Comparison of ENCODE assay signal across 14 cellular contexts in genomic region chr20:8757146-8757545, GRCh38.
A peak's percentile ranks its signal among the peaks of the same experiment; 100 is the strongest.
DNase-seq lines count a peak whose midpoint lies in the region; ATAC-seq, FAIRE-seq and TF ChIP-seq lines count a peak whose summit lies in the region.
"Had no signal": no experiment of that assay in that cellular context is flagged by ENCODE, and none has a peak within 500 bp of the region (broad histone marks: within the 10 kb centered on the region; RNA-seq: fewer than 3 reads in every experiment).

No MANE protein-coding gene starts in this region.

- H3K4me1 Mint-ChIP-seq in astrocyte (ENCODE audit: low read depth, unreplicated experiment): peaks cover 16% of the 10 kb centered on the region

- H3K36me3 Mint-ChIP-seq in astrocyte (ENCODE audit: low read depth, unreplicated experiment): no peaks in the 10 kb centered on the region

- H3K79me2 ChIP-seq in astrocyte (ENCODE audit: insufficient read depth, low read length): no peaks in the 10 kb centered on the region

- H3K9ac ChIP-seq in astrocyte (ENCODE audit: low read length): no peak overlapping the region

- peak; percentile 93 for FAIRE-seq in astrocyte (lab: Jason Lieb, UNC)

- no peaks in the 10 kb centered on the region for H3K27me3 Mint-ChIP-seq in astrocyte (ENCODE audit: low read depth, unreplicated experiment)

- in situ Hi-C loops in Caki2 (cut with HindIII; ENCODE audit: low pct_unique_long_range_greater_than_20kb, low sequenced_read_pairs): loop anchor here (25.0 kb wide), 1 partner anchor 605 kb away; no protein-coding TSS in a partner anchor

- H4K20me1 ChIP-seq in astrocyte (ENCODE audit: insufficient read depth, low read length): no peaks in the 10 kb centered on the region

- H2AFZ ChIP-seq in astrocyte (ENCODE audit: low read depth, low read length): no peak overlapping the region

- H3K9me3 ChIP-seq in astrocyte (ENCODE audit: insufficient read depth, low read depth, low read length): no peaks in the 10 kb centered on the region
- H3K9me3 ChIP-seq: tibial nerve had no signal

- no peaks in the 10 kb centered on the region for H3K36me3 ChIP-seq in astrocyte (ENCODE audit: insufficient read depth, low read length)
- H3K36me3 ChIP-seq: tibial nerve had no signal

- peaks cover 14% of the 10 kb centered on the region for H3K4me1 ChIP-seq in astrocyte (ENCODE audit: insufficient read depth, low read length)
- H3K4me1 ChIP-seq: tibial nerve had no signal

- H3K4me3 Mint-ChIP-seq in astrocyte (ENCODE audit: unreplicated experiment): no peak overlapping the region

- no peaks in the 10 kb centered on the region for H3K27me3 ChIP-seq in astrocyte (ENCODE audit: insufficient read depth, low read length)
- H3K27me3 ChIP-seq: tibial nerve had no signal

- H3K4me3 ChIP-seq in astrocyte (ENCODE audit: insufficient read depth, low read depth, low read length): no peak overlapping the region
- H3K4me3 ChIP-seq: tibial nerve had no signal

- DNase-seq in Caki2 (ENCODE audit: low read depth) (peak; percentile 80), LHCN-M2 (ENCODE audit: low read depth) (peak; percentile 87), astrocyte (ENCODE audit: low read depth) (peak; percentile 80), myocyte (ENCODE audit: low read depth) (peak; percentile 70), NK-92 (lab: John Stamatoyannopoulos, UW; ENCODE audit: unreplicated experiment) (no peak), cortex of kidney (lab: John Stamatoyannopoulos, UW) (no peak)
- DNase-seq in activated CD8-positive, alpha-beta memory T cell treated with anti-CD3 and anti-CD28 coated beads, Interleukin-2, amount 50 U/mL, for 4 hours: no peak
- DNase-seq: activated CD4-positive, alpha-beta T cell treated with anti-CD3 and anti-CD28 coated beads for 48 hours; activated naive CD4-positive, alpha-beta T cell treated with anti-CD3 and anti-CD28 coated beads, Interleukin-2, amount 50 U/mL, for 16 hours; DND-41; left cardiac atrium; NCI-H1694 had no signal

- peak overlapping the region; percentile 74 for H3K27ac ChIP-seq in astrocyte (ENCODE audit: low read depth, low read length)
- H3K27ac ChIP-seq: tibial nerve had no signal

- peak overlapping the region; percentile 46 for H3K4me2 ChIP-seq in astrocyte (ENCODE audit: low read length)

- no peak for ATAC-seq in HG03520 (IDR thresholded peaks at IDR 0.05; ENCODE audit: unreplicated experiment)

- TF ChIP-seq CTCF in astrocyte (IDR thresholded peaks at IDR 0.05; ENCODE audit: insufficient read depth, low read depth, low read length): no peak

- no peak overlapping the region for H3K27ac Mint-ChIP-seq in astrocyte (ENCODE audit: unreplicated experiment)

- H3K9me3 Mint-ChIP-seq in astrocyte (ENCODE audit: unreplicated experiment): no peaks in the 10 kb centered on the region

Comparison
In these comparisons a context has a peak if more than half of its experiments do, and no peak if none do; other contexts are left out.
1. DNase-seq: peak in Caki2 (single experiment), LHCN-M2 (single experiment), astrocyte (single experiment) and myocyte (single experiment); none in NK-92 (single experiment), cortex of kidney (single experiment) and activated CD8-positive, alpha-beta memory T cell treated with anti-CD3 and anti-CD28 coated beads, Interleukin-2, amount 50 U/mL, for 4 hours (single experiment).